ENCODE assay signal across 12 cellular contexts in genomic region chr2:45890094-45890646, GRCh38.
DNase-seq lines count a peak whose midpoint lies in the region; ATAC-seq and TF ChIP-seq lines count a peak whose summit lies in the region.
"Had no signal": no experiment of that assay in that cellular context is flagged by ENCODE, and none has a peak within 500 bp of the region (broad histone marks: within the 10 kb centered on the region; RNA-seq: fewer than 3 reads in every experiment).

No MANE protein-coding gene starts in this region.

- peak overlapping the region; percentile 54 for H3K4me2 ChIP-seq in smooth muscle cell
- no peak overlapping the region for H3K4me2 ChIP-seq in mammary epithelial cell (ENCODE audit: insufficient read depth, low read depth, low read length)

- H3F3A ChIP-seq in smooth muscle cell (ENCODE audit: low read depth) = peaks cover 6% of the 10 kb centered on the region

- peak overlapping the region in 1 of 4 donors; percentile 55 for H3K4me3 Mint-ChIP-seq in IgD-negative memory B cell
- H3K4me3 Mint-ChIP-seq: activated T-helper 17 cell treated with anti-CD3 and anti-CD28 coated beads, Interleukin-2, amount 50 U/mL, for 72 hours had no signal

- peak; percentile 46 for ATAC-seq in GM19395 (IDR thresholded peaks at IDR 0.05; ENCODE audit: unreplicated experiment)
- no peak for ATAC-seq in HG02623 (IDR thresholded peaks at IDR 0.05; ENCODE audit: unreplicated experiment)
- ATAC-seq in GM19023 (IDR thresholded peaks at IDR 0.05; ENCODE audit: unreplicated experiment) = no peak

- CTCF ChIA-PET in mammary epithelial cell (lab: Charles Lee; ENCODE audit: low non-redundant PET) = interaction anchor here (0.6 to 0.7 kb wide), 2 partner anchors 46 to 645 kb away, joined by 3 read pairs; no protein-coding TSS in a partner anchor

- H3K27me3 ChIP-seq in dorsolateral prefrontal cortex = no peaks in the 10 kb centered on the region
- H3K27me3 ChIP-seq in smooth muscle cell (ENCODE audit: low read depth) = no peaks in the 10 kb centered on the region
- H3K27me3 ChIP-seq in mammary epithelial cell (ENCODE audit: insufficient read depth, low read length) = no peaks in the 10 kb centered on the region
- H3K27me3 ChIP-seq: cardiac muscle cell, SJSA1 had no signal

- H2AFZ ChIP-seq in smooth muscle cell (ENCODE audit: low read depth) = no peak overlapping the region
- no peak overlapping the region for H2AFZ ChIP-seq in mammary epithelial cell (ENCODE audit: low read depth, low read length)

- in situ Hi-C loops in mammary epithelial cell (cut with MboI; ENCODE audit: low sequenced_read_pairs in 2 of 2) = no loop called here

- H3K9me3 ChIP-seq in smooth muscle cell (replicated peaks; ENCODE audit: low read depth) (no peaks in the 10 kb centered on the region), mammary epithelial cell (replicated peaks; ENCODE audit: insufficient read depth, low read length) (no peaks in the 10 kb centered on the region)
- H3K9me3 ChIP-seq: SJSA1 had no signal

- peak overlapping the region in 35 of 59 donors; percentile 3 to 71 (median 44) for H3K27ac ChIP-seq in dorsolateral prefrontal cortex
- peak overlapping the region; percentile 40 for H3K27ac ChIP-seq in smooth muscle cell (ENCODE audit: low read depth)
- no peak overlapping the region for H3K27ac ChIP-seq in mammary epithelial cell (ENCODE audit: insufficient read depth, low read depth, low read length)
- H3K27ac ChIP-seq: SJSA1 had no signal

- TF ChIP-seq CTCF in dorsolateral prefrontal cortex (IDR thresholded peaks at IDR 0.05 in 54 of 56, conservative IDR thresholded peaks at IDR 0.05 in 2 of 56; ENCODE audit: low read depth in 1 of 56, partially characterized antibody in 56 of 56) = no peak
- no peak for TF ChIP-seq CTCF in smooth muscle cell (IDR thresholded peaks at IDR 0.05; ENCODE audit: borderline replicate concordance, insufficient read depth, poor library complexity, severe bottlenecking)
- no peak for TF ChIP-seq CTCF in mammary epithelial cell (conservative IDR thresholded peaks at IDR 0.05 in 1 of 2, IDR thresholded peaks at IDR 0.05 in 1 of 2; ENCODE audit: extremely low read depth in 1 of 2, insufficient read depth in 1 of 2, low read depth in 1 of 2, low read length in 2 of 2)

- H3K79me2 ChIP-seq in smooth muscle cell (ENCODE audit: low read depth) (peaks cover 13% of the 10 kb centered on the region), mammary epithelial cell (ENCODE audit: insufficient read depth, low read length) (no peaks in the 10 kb centered on the region)

- 85% methylated on average over 8 of the region's 8 CpGs for WGBS in smooth muscle cell (ENCODE audit: low lambda C conversion rate)
- 82% methylated on average over 8 of the region's 8 CpGs for whole genome bisulfite sequencing in mammary epithelial cell (ENCODE audit: low coverage, missing lambda C conversion rate)

- H4K20me1 ChIP-seq in smooth muscle cell (ENCODE audit: low read depth) = peaks cover 99% of the 10 kb centered on the region
- H4K20me1 ChIP-seq in mammary epithelial cell (ENCODE audit: insufficient read depth, low read length) = no peaks in the 10 kb centered on the region

- no peak for DNase-seq in dorsolateral prefrontal cortex
- no peak for DNase-seq in smooth muscle cell (lab: John Stamatoyannopoulos, UW; ENCODE audit: unreplicated experiment)
- DNase-seq in NCI-H2227 treated with DMSO at 0.1 percent for 48 hours (lab: John Stamatoyannopoulos, UW) = no peak
- DNase-seq in mammary epithelial cell = no peak
- DNase-seq: stimulated activated CD8-positive, alpha-beta memory T cell treated with anti-CD3 and anti-CD28 coated beads, Interleukin-4, amount 100 ng/mL, for 48 hours had no signal

- dilution Hi-C loops in mammary epithelial cell (cut with HindIII; ENCODE audit: low sequenced_read_pairs) = no loop called here

- intact Hi-C loops in dorsolateral prefrontal cortex (cut with DNase I) (no loop called here), mammary epithelial cell (cut with micrococcal nuclease) (no loop called here)

- H3K36me3 ChIP-seq in smooth muscle cell (ENCODE audit: low read depth) (no peaks in the 10 kb centered on the region), mammary epithelial cell (ENCODE audit: insufficient read depth, low read length) (no peaks in the 10 kb centered on the region)
- H3K36me3 ChIP-seq: cardiac muscle cell, SJSA1 had no signal

- no peak overlapping the region for H3K9ac ChIP-seq in smooth muscle cell (ENCODE audit: low read depth)
- H3K9ac ChIP-seq in mammary epithelial cell (ENCODE audit: insufficient read depth, low read length) = no peak overlapping the region

- H3K4me3 ChIP-seq in dorsolateral prefrontal cortex = no peak overlapping the region
- H3K4me3 ChIP-seq in smooth muscle cell = no peak overlapping the region
- H3K4me3 ChIP-seq in mammary epithelial cell (replicated peaks in 1 of 3; ENCODE audit: insufficient read depth in 1 of 3, low read depth in 2 of 3, low read length in 3 of 3) = no peak overlapping the region
- H3K4me3 ChIP-seq: cardiac muscle cell, SJSA1 had no signal

- H3K27me3 Mint-ChIP-seq in IgD-negative memory B cell = no peaks in the 10 kb centered on the region
- H3K27me3 Mint-ChIP-seq: activated T-helper 17 cell treated with anti-CD3 and anti-CD28 coated beads, Interleukin-2, amount 50 U/mL, for 72 hours had no signal

- peaks cover 6% of the 10 kb centered on the region for H3K36me3 Mint-ChIP-seq in IgD-negative memory B cell

- BruUV-seq in mammary epithelial cell (replicated peaks; lab: Mats Ljungman, UMichigan) = no TSS peak

- H3K4me1 ChIP-seq in smooth muscle cell (ENCODE audit: low read depth) = peaks cover 7% of the 10 kb centered on the region
- H3K4me1 ChIP-seq in mammary epithelial cell (ENCODE audit: insufficient read depth, low read length) = no peaks in the 10 kb centered on the region
- H3K4me1 ChIP-seq: SJSA1 had no signal

- H3K27ac Mint-ChIP-seq in IgD-negative memory B cell = peak overlapping the region; percentile 25 to 76 (median 30)
- H3K27ac Mint-ChIP-seq: activated T-helper 17 cell treated with anti-CD3 and anti-CD28 coated beads, Interleukin-2, amount 50 U/mL, for 72 hours had no signal

- H3K9me3 Mint-ChIP-seq in IgD-negative memory B cell = no peaks in the 10 kb centered on the region
- H3K9me3 Mint-ChIP-seq: activated T-helper 17 cell treated with anti-CD3 and anti-CD28 coated beads, Interleukin-2, amount 50 U/mL, for 72 hours had no signal

- peaks cover 33 to 41% (median 34%) of the 10 kb centered on the region in 3 donors for H3K4me1 Mint-ChIP-seq in IgD-negative memory B cell
